18 cellular contexts compared by ENCODE assay signal in the genomic region with DNA sequence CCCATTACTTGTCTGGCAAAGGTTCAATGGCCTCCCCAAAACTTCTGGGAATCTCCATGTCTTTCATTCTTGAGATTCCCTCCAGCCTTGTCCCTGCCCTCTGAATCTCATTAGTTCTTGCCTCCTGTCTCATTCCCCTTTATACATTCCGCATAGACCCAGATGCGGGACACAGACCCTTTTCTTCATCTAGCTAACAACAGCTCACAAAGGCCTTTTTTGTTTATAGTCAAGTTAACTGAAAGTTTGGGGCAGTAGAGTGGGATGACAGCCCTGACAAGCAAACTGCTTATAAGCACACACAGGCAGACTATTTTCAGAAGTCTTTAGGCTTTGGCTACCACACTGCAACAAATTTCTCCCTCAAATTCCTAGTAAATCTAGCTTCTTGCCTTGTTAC.
DNase-seq lines count a peak whose midpoint lies in the region; ATAC-seq and TF ChIP-seq lines count a peak whose summit lies in the region.
"Had no signal": no experiment of that assay in that cellular context is flagged by ENCODE, and none has a peak within 500 bp of the region (broad histone marks: within the 10 kb centered on the region; RNA-seq: fewer than 3 reads in every experiment).

No MANE protein-coding gene starts in this region.

- H3K9me3 Mint-ChIP-seq in neural crest cell = peaks cover 4% of the 10 kb centered on the region
- peaks cover 5 to 9% of the 10 kb centered on the region in 2 donors for H3K9me3 Mint-ChIP-seq in stimulated activated naive CD8-positive, alpha-beta T cell treated with anti-CD3 and anti-CD28 coated beads, Interleukin-15, amount 100 ng/mL, for 72 hours

- ATAC-seq in GM21526 (IDR thresholded peaks at IDR 0.05; ENCODE audit: low FRiP score, unreplicated experiment) = no peak
- no peak for ATAC-seq in stimulated activated naive CD8-positive, alpha-beta T cell treated with anti-CD3 and anti-CD28 coated beads, Interleukin-15, amount 100 ng/mL, for 72 hours
- ATAC-seq in GM21529 (IDR thresholded peaks at IDR 0.05; ENCODE audit: unreplicated experiment) = no peak
- ATAC-seq: Panc1 had no signal

- peaks cover 30% of the 10 kb centered on the region for H3K4me1 Mint-ChIP-seq in neural crest cell
- no peaks in the 10 kb centered on the region for H3K4me1 Mint-ChIP-seq in stimulated activated naive CD8-positive, alpha-beta T cell treated with anti-CD3 and anti-CD28 coated beads, Interleukin-15, amount 100 ng/mL, for 72 hours
- H3K4me1 Mint-ChIP-seq: B cell; CD4-positive, alpha-beta memory T cell had no signal

- DNase-seq in NCI-H69 (lab: John Stamatoyannopoulos, UW) (peak; percentile 31), globus pallidus (ENCODE audit: low spot score) (peak; percentile 83), neural crest cell (ENCODE audit: low read depth, low spot score) (no peak), superior temporal gyrus (ENCODE audit: extremely low spot score) (peak; percentile 67)
- no peak for DNase-seq in stimulated activated naive CD8-positive, alpha-beta T cell treated with anti-CD3 and anti-CD28 coated beads, Interleukin-15, amount 100 ng/mL, for 72 hours
- DNase-seq in activated CD4-positive, alpha-beta T cell treated with anti-CD3 and anti-CD28 coated beads for 1 hour = no peak
- DNase-seq: CD4-positive, alpha-beta memory T cell; H7; IMR-90; Kasumi-1; NCI-H1105 treated with DMSO at 0.1 percent for 48 hours; NCI-H187 treated with DMSO at 0.1 percent for 48 hours; NCI-H774; Right ventricle myocardium superior had no signal

- H3K27ac Mint-ChIP-seq in neural crest cell (ENCODE audit: unreplicated experiment) = peak overlapping the region; percentile 4
- H3K27ac Mint-ChIP-seq in stimulated activated naive CD8-positive, alpha-beta T cell treated with anti-CD3 and anti-CD28 coated beads, Interleukin-15, amount 100 ng/mL, for 72 hours = no peak overlapping the region
- H3K27ac Mint-ChIP-seq: B cell; CD4-positive, alpha-beta memory T cell had no signal

- no peaks in the 10 kb centered on the region for H3K27me3 Mint-ChIP-seq in neural crest cell (ENCODE audit: low read depth)
- H3K27me3 Mint-ChIP-seq in stimulated activated naive CD8-positive, alpha-beta T cell treated with anti-CD3 and anti-CD28 coated beads, Interleukin-15, amount 100 ng/mL, for 72 hours = no peaks in the 10 kb centered on the region
- H3K27me3 Mint-ChIP-seq: CD4-positive, alpha-beta memory T cell had no signal

- H3K36me3 Mint-ChIP-seq in neural crest cell (ENCODE audit: low read depth) = no peaks in the 10 kb centered on the region
- H3K36me3 Mint-ChIP-seq: CD4-positive, alpha-beta memory T cell had no signal

- peak overlapping the region; percentile 24 for H3K4me3 Mint-ChIP-seq in neural crest cell
- H3K4me3 Mint-ChIP-seq in stimulated activated naive CD8-positive, alpha-beta T cell treated with anti-CD3 and anti-CD28 coated beads, Interleukin-15, amount 100 ng/mL, for 72 hours = no peak overlapping the region
- H3K4me3 Mint-ChIP-seq: B cell; CD4-positive, alpha-beta memory T cell had no signal

- TF ChIP-seq CTCF in neural crest cell (conservative IDR thresholded peaks at IDR 0.05) = no peak

Comparison
In these comparisons a context has a peak if more than half of its experiments do, and no peak if none do; other contexts are left out.
1. DNase-seq: peak in NCI-H69 (single experiment), globus pallidus (single experiment) and superior temporal gyrus (single experiment); none in neural crest cell (single experiment), stimulated activated naive CD8-positive, alpha-beta T cell treated with anti-CD3 and anti-CD28 coated beads, Interleukin-15, amount 100 ng/mL, for 72 hours (0 of 2) and activated CD4-positive, alpha-beta T cell treated with anti-CD3 and anti-CD28 coated beads for 1 hour (single experiment).